In genomic region chr7:133797355-133797754, GRCh38 we compare ENCODE assay signal across 14 cellular contexts.
"Had no signal": no experiment of that assay in that cellular context is flagged by ENCODE, and none has a peak within 500 bp of the region (broad histone marks: within the 10 kb centered on the region; RNA-seq: fewer than 3 reads in every experiment).

No MANE protein-coding gene starts in this region.

- H3K27ac ChIP-seq: dorsolateral prefrontal cortex, heart right ventricle, neural progenitor cell, psoas muscle had no signal

- H3K4me1 ChIP-seq: neural progenitor cell had no signal

- H3K4me2 ChIP-seq: neural progenitor cell had no signal

- H2AFZ ChIP-seq: neural progenitor cell had no signal

- H3K4me3 ChIP-seq: dorsolateral prefrontal cortex, heart right ventricle, neural progenitor cell, psoas muscle had no signal

- DNase-seq: cortex of kidney; dorsolateral prefrontal cortex; effector CD8-positive, alpha-beta T cell; heart right ventricle; hypothalamus; islet precursor cell; natural killer cell; nucleus accumbens; psoas muscle; stimulated activated CD4-positive, alpha-beta T cell treated with anti-CD3 and anti-CD28 coated beads, Interleukin-12 subunit alpha, Interleukin-12 subunit beta, amount 100 ng/mL, for 4 hours; stimulated activated naive CD4-positive, alpha-beta T cell had no signal

- H3K36me3 ChIP-seq: heart right ventricle, neural progenitor cell had no signal

- ATAC-seq: heart right ventricle, left lobe of liver, natural killer cell, psoas muscle, sciatic nerve had no signal

- H3K9me3 ChIP-seq: heart right ventricle, psoas muscle had no signal

- H3K9ac ChIP-seq: neural progenitor cell had no signal

- H3K27me3 ChIP-seq: dorsolateral prefrontal cortex, heart right ventricle, neural progenitor cell had no signal
